ENCODE assay signal across 10 cellular contexts in the genomic region with DNA sequence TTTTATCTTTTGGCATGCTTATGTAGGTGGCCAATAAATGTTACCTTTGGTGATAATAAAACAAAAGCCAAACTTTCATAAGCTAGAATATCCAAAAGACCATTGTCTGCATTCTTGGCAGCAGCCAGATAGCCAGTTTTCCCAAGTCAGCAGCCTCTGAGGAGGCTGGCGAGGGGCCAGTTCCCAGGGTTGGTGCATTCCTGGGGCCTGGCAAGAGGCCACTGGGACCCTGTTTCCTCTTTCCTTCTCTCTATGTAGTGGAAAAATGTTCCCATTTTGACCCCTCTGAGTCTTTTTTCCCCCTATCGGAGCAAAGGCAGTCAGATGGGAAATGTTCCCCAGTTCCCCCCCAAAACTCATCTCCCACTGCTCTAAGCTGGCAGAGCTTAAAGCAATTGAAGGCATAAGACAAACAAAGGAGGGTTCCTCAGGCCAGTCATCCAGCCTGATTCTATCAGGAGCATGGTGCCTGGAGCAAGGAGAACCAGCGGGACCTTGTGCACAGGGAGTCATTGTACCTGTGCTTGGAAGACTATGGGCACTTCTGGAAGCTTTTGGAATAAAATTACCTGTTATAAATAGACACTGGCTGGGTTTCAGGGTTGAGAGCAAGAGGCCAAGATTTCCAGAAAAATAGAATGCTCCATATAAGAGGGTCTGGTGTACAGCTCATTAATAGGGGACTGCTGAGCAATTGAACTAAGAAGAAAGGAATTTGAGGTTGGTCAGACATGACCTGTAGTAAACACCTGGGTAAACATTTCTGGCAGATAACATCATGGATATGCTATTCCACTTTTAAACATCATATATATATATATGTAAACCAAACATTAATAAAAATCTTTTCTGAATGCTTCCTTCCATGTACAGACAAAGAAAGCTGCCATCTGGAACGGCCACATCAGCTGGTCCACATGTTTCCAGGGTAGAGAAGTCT.
DNase-seq lines count a peak whose midpoint lies in the region; ATAC-seq and TF ChIP-seq lines count a peak whose summit lies in the region.
"Had no signal": no experiment of that assay in that cellular context is flagged by ENCODE, and none has a peak within 500 bp of the region (broad histone marks: within the 10 kb centered on the region; RNA-seq: fewer than 3 reads in every experiment).

No MANE protein-coding gene starts in this region.

- H3K27me3 ChIP-seq in Caco-2 (replicated peaks; ENCODE audit: control insufficient read depth, insufficient read depth, low read length) (no peaks in the 10 kb centered on the region; the same call in 1 of the 2 replicates), fibroblast of lung (ENCODE audit: control insufficient read depth, insufficient read depth, low read length) (no peaks in the 10 kb centered on the region)

- H3K9me3 ChIP-seq in Caco-2, result no peaks in the 10 kb centered on the region
- no peaks in the 10 kb centered on the region for H3K9me3 ChIP-seq in fibroblast of lung (ENCODE audit: control insufficient read depth, insufficient read depth, low read depth, low read length)
- H3K9me3 ChIP-seq: psoas muscle had no signal

- no peak for DNase-seq in Caco-2
- peak; percentile 14 for DNase-seq in RWPE1 (ENCODE audit: low spot score)
- DNase-seq in fibroblast of lung (ENCODE audit: low read depth in 2 of 2), result peak; percentile 25 to 80
- DNase-seq in GF-D8 (lab: John Stamatoyannopoulos, UW), result no peak
- no peak for DNase-seq in NCI-H524 treated with DMSO at 0.1 percent for 48 hours (lab: John Stamatoyannopoulos, UW)
- DNase-seq: SHP77 treated with DMSO at 0.1 percent for 48 hours had no signal

- peaks cover 13% of the 10 kb centered on the region for H3K4me1 ChIP-seq in Caco-2
- H3K4me1 ChIP-seq in fibroblast of lung (ENCODE audit: control insufficient read depth, extremely low read depth, insufficient read depth, low read length), result peaks cover 3% of the 10 kb centered on the region
- H3K4me1 ChIP-seq: psoas muscle had no signal

- no peak overlapping the region for H3K4me3 Mint-ChIP-seq in Caco-2 (ENCODE audit: unreplicated experiment)
- no peak overlapping the region for H3K4me3 Mint-ChIP-seq in nephron

- H3K9ac ChIP-seq in fibroblast of lung (ENCODE audit: insufficient read depth, low read length), result no peak overlapping the region

- H3K27ac ChIP-seq in RWPE1, result peak overlapping the region; percentile 61
- no peak overlapping the region for H3K27ac ChIP-seq in fibroblast of lung (ENCODE audit: insufficient read depth, low read length)
- H3K27ac ChIP-seq: psoas muscle had no signal

- no peak overlapping the region for H3K4me2 ChIP-seq in fibroblast of lung (ENCODE audit: extremely low read depth, insufficient read depth, low read length)

- H3K27me3 Mint-ChIP-seq in Caco-2 (ENCODE audit: insufficient read depth, unreplicated experiment) (no peaks in the 10 kb centered on the region), nephron (ENCODE audit: low read depth) (no peaks in the 10 kb centered on the region)

- CTCF ChIA-PET in Caco-2 (lab: Charles Lee), result no interaction called here
- CTCF ChIA-PET in RWPE1 (lab: Yijun Ruan, JAX), result interaction anchor here (0.6 kb wide), 1 partner anchor 103 kb away, joined by 3 read pairs; no protein-coding TSS in a partner anchor

- H2AFZ ChIP-seq in fibroblast of lung (ENCODE audit: low read length), result no peak overlapping the region

- H3K27ac Mint-ChIP-seq in Caco-2 (ENCODE audit: unreplicated experiment) (peak overlapping the region; percentile 53), nephron (peak overlapping the region; percentile 66 to 92 (median 91))

- ATAC-seq in HG03196 (IDR thresholded peaks at IDR 0.05; ENCODE audit: unreplicated experiment), result no peak
- ATAC-seq in GM21360 (IDR thresholded peaks at IDR 0.05; ENCODE audit: unreplicated experiment), result no peak
- ATAC-seq: psoas muscle had no signal

- H3K4me1 Mint-ChIP-seq in Caco-2 (ENCODE audit: low read depth, unreplicated experiment), result peaks cover 8% of the 10 kb centered on the region
- peaks cover 19% of the 10 kb centered on the region for H3K4me1 Mint-ChIP-seq in nephron

- POLR2A ChIA-PET in Caco-2 (lab: Charles Lee), result no interaction called here
- POLR2A ChIA-PET in RWPE1 (lab: Yijun Ruan, JAX; ENCODE audit: low non-redundant PET), result no interaction called here

- H3K9me3 Mint-ChIP-seq in Caco-2 (ENCODE audit: unreplicated experiment) (no peaks in the 10 kb centered on the region), nephron (no peaks in the 10 kb centered on the region)

- H3K79me2 ChIP-seq in fibroblast of lung (ENCODE audit: control insufficient read depth, insufficient read depth, low read length), result no peaks in the 10 kb centered on the region

- no peaks in the 10 kb centered on the region for H3K36me3 ChIP-seq in Caco-2 (ENCODE audit: control insufficient read depth, insufficient read depth, low read length)
- no peaks in the 10 kb centered on the region for H3K36me3 ChIP-seq in fibroblast of lung (ENCODE audit: control insufficient read depth, insufficient read depth, low read length)

- no TSS peak for BruUV-seq in Caco-2 (replicated peaks; lab: Mats Ljungman, UMichigan)

- H3K4me3 ChIP-seq in Caco-2 (ENCODE audit: low read depth, low read length) (no peak overlapping the region), fibroblast of lung (replicated peaks in 1 of 4; ENCODE audit: control extremely low read depth in 1 of 4, insufficient read depth in 1 of 4, low read depth in 3 of 4, low read length in 4 of 4) (no peak overlapping the region)
- H3K4me3 ChIP-seq: psoas muscle had no signal

- TF ChIP-seq CTCF in Caco-2 (IDR thresholded peaks at IDR 0.05; ENCODE audit: insufficient read depth in 1 of 2, low read depth in 1 of 2, low read length in 1 of 2, severe bottlenecking in 1 of 2, unreplicated experiment in 1 of 2), result no peak
- no peak for TF ChIP-seq CTCF in RWPE1 (conservative IDR thresholded peaks at IDR 0.05; ENCODE audit: low read depth)
- no peak for TF ChIP-seq CTCF in fibroblast of lung (conservative IDR thresholded peaks at IDR 0.05 in 1 of 2, IDR thresholded peaks at IDR 0.05 in 1 of 2; ENCODE audit: low read depth in 1 of 2, low read length in 2 of 2)
- TF ChIP-seq CTCF in nephron (IDR thresholded peaks at IDR 0.05; ENCODE audit: unreplicated experiment in 3 of 3), result no peak

- intact Hi-C loops in Caco-2 (cut with micrococcal nuclease; ENCODE audit: unreplicated experiment), result no loop called here

- H3K36me3 Mint-ChIP-seq in Caco-2 (ENCODE audit: insufficient read depth, unreplicated experiment), result no peaks in the 10 kb centered on the region
- no peaks in the 10 kb centered on the region for H3K36me3 Mint-ChIP-seq in nephron (ENCODE audit: low read depth)

- no peaks in the 10 kb centered on the region for H4K20me1 ChIP-seq in fibroblast of lung (ENCODE audit: control insufficient read depth, extremely low read depth, insufficient read depth, low read length)

Comparison
In these comparisons a context has a peak if more than half of its experiments do, and no peak if none do; other contexts are left out.
1. DNase-seq: peak in RWPE1 (single experiment) and fibroblast of lung (2 of 2); none in Caco-2 (0 of 2), GF-D8 (single experiment) and NCI-H524 treated with DMSO at 0.1 percent for 48 hours (single experiment).